Comparison of ENCODE assay signal across 8 cellular contexts in the genomic region with DNA sequence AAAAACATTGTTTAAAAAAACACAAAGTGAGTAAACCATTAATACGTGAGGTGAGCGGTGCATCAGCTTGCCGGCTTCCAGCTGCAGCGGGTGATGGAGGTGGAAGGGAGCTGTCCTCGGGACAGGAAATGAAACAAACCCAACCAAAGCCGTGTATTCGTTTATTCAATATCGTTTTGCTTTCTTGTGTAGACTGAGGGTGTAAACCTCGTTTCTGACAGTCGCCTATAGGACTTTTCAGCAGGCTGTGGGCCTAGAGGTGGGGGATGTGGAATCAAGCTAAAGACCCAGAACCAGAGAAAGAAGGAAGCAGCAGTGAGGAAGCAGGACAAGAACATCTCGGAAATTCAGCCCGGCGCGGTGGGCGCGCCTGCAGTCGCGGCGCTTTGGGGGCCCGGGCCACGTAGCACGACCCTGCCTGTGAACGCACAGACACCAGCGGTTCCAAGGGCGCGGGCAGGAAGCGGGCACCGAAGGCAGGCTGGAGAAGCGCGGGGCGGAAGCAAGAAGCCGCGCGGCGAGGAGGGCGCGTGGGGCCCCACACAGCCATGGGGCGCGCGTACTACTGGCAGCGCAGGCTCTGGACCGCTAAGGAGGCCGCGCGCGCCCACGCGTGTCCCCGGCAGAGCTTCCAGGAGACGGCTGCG. TPM values are rescaled to one million over a fixed set of nuclear protein-coding genes. Genes with fewer than 3 reads are reported as not detected.
A peak's percentile ranks its signal among the peaks of the same experiment; 100 is the strongest.
DNase-seq lines count a peak whose midpoint lies in the region; ATAC-seq lines count a peak whose summit lies in the region.

No MANE protein-coding gene starts in this region.

- H3K27me3 Mint-ChIP-seq in naive thymus-derived CD8-positive, alpha-beta T cell: peaks cover 0 to 12% (median 7%) of the 10 kb centered on the region in 5 donors

- H3K4me1 ChIP-seq in ectodermal cell (ENCODE audit: control insufficient read depth, insufficient read depth, low read length) (no peaks in the 10 kb centered on the region), aorta (ENCODE audit: control insufficient read depth in 1 of 2, insufficient read depth in 2 of 2, low read length in 2 of 2) (no peaks in the 10 kb centered on the region)

- H3K27me3 ChIP-seq in ectodermal cell (ENCODE audit: control insufficient read depth, insufficient read depth, low read length, poor library complexity, severe bottlenecking) (peaks cover 3% of the 10 kb centered on the region), aorta (ENCODE audit: control insufficient read depth in 1 of 2, insufficient read depth in 2 of 2, low read length in 1 of 2) (no peaks in the 10 kb centered on the region)

- DNase-seq in RPMI7951 (ENCODE audit: low read depth) (peak; percentile 12), aorta (no peak), NCI-H128 (lab: John Stamatoyannopoulos, UW; ENCODE audit: unreplicated experiment) (no peak)
- peak in 2 of 10 donors; percentile 34 to 68 for DNase-seq in naive thymus-derived CD8-positive, alpha-beta T cell

- intact Hi-C loops in aorta (cut with DNase I): loop anchor here (5.0 to 10.0 kb wide), 3 partner anchors 176 to 606 kb away; a partner anchor contains a TSS

- H3K4me3 ChIP-seq in GM08714 (ENCODE audit: low read length) (peak overlapping the region; percentile 99; the same call in 1 of the 2 replicates), ectodermal cell (ENCODE audit: insufficient read depth, low read depth, low read length) (peak overlapping the region; percentile 95), aorta (ENCODE audit: low read length in 2 of 2) (peak overlapping the region; percentile 29 to 41)

- H3K27ac Mint-ChIP-seq in naive thymus-derived CD8-positive, alpha-beta T cell: peak overlapping the region; percentile 96 to 100 (median 98)

- peaks cover 0 to 20% (median 0%) of the 10 kb centered on the region in 9 donors for H3K9me3 Mint-ChIP-seq in naive thymus-derived CD8-positive, alpha-beta T cell

- WGBS in ectodermal cell, 2 experiments: 91% methylated on average over 51 of the region's 51 CpGs
- 9 to 15% methylated on average over 25 to 51 of the region's 51 CpGs for WGBS in aorta, 2 donors

- POLR2A ChIA-PET in naive thymus-derived CD8-positive, alpha-beta T cell (lab: Charles Lee): interaction anchor here (0.5 to 1.4 kb wide), 11 partner anchors 11 to 1860 kb away, joined by 3 to 6 read pairs (median 3); a partner anchor contains a TSS

- H3K27ac ChIP-seq in ectodermal cell (ENCODE audit: insufficient read depth, low read depth, low read length, poor library complexity, severe bottlenecking): peak overlapping the region; percentile 86
- peak overlapping the region; percentile 94 to 95 for H3K27ac ChIP-seq in aorta (ENCODE audit: low read depth in 1 of 2, low read length in 2 of 2)

- ATAC-seq in HG02642 (IDR thresholded peaks at IDR 0.05; ENCODE audit: poor library complexity, unreplicated experiment) (peak; percentile 37), aorta (ENCODE audit: low FRiP score) (no peak), GM21447 (IDR thresholded peaks at IDR 0.05; ENCODE audit: unreplicated experiment) (no peak)
- peak; percentile 61 to 66 for ATAC-seq in naive thymus-derived CD8-positive, alpha-beta T cell

- H3K36me3 Mint-ChIP-seq in naive thymus-derived CD8-positive, alpha-beta T cell: peaks cover 6 to 7% (median 7%) of the 10 kb centered on the region in 3 donors

- peak overlapping the region; percentile 85 to 99 (median 94) for H3K4me3 Mint-ChIP-seq in naive thymus-derived CD8-positive, alpha-beta T cell

- peaks cover 22 to 45% (median 43%) of the 10 kb centered on the region in 4 donors for H3K4me1 Mint-ChIP-seq in naive thymus-derived CD8-positive, alpha-beta T cell

- H3K36me3 ChIP-seq in ectodermal cell (ENCODE audit: control insufficient read depth, insufficient read depth, low read length) (peaks cover 2% of the 10 kb centered on the region), aorta (ENCODE audit: control insufficient read depth in 1 of 2, insufficient read depth in 2 of 2, low read length in 1 of 2) (no peaks in the 10 kb centered on the region)

- peaks cover 6% of the 10 kb centered on the region for H3K9me3 ChIP-seq in ectodermal cell (ENCODE audit: control insufficient read depth, low read length)
- no peaks in the 10 kb centered on the region for H3K9me3 ChIP-seq in aorta (ENCODE audit: control insufficient read depth, low read length)

RNA-seq across cellular contexts. Expression of a gene that starts 0.8 kb away (rescaled TPM):
- total RNA-seq in RPMI7951 (2014; rRNA removed; shearing (Covaris generic)): 6.4 and 6.5 TPM in 2 replicates
- polyA plus RNA-seq in ectodermal cell (2013, experiment 1 of 4): 23.9 TPM
- 25.6 TPM for polyA plus RNA-seq in ectodermal cell (2013, experiment 2 of 4)
- 17.0 TPM for polyA plus RNA-seq in ectodermal cell (2013, experiment 3 of 4)
- polyA plus RNA-seq in ectodermal cell (2013, experiment 4 of 4): 17.6 TPM
- total RNA-seq in naive thymus-derived CD8-positive, alpha-beta T cell: 10 to 100 TPM; 74.5 to 79.5 TPM
- 10 to 100 TPM; 16.0 to 18.6 (median 17.1) TPM for polyA plus RNA-seq in naive thymus-derived CD8-positive, alpha-beta T cell
- 10 to 100 TPM; 41.0 to 55.3 TPM for total RNA-seq in aorta
- 10 to 100 TPM in 1 of 2 donors, 1 to 10 TPM in 1; 2.3 to 20.1 TPM for polyA plus RNA-seq in aorta

Comparison
In these comparisons a context has a peak if more than half of its experiments do, and no peak if none do; other contexts are left out.
1. H3K4me3 ChIP-seq: peak in every context shown above with its lines; median percentile 99 in GM08714; 95 in ectodermal cell; 35 in aorta.
2. ATAC-seq: peak in HG02642 (single experiment) and naive thymus-derived CD8-positive, alpha-beta T cell (2 of 2); none in aorta (single experiment) and GM21447 (single experiment).